ENCODE assay signal across 8 cellular contexts in the genomic region with DNA sequence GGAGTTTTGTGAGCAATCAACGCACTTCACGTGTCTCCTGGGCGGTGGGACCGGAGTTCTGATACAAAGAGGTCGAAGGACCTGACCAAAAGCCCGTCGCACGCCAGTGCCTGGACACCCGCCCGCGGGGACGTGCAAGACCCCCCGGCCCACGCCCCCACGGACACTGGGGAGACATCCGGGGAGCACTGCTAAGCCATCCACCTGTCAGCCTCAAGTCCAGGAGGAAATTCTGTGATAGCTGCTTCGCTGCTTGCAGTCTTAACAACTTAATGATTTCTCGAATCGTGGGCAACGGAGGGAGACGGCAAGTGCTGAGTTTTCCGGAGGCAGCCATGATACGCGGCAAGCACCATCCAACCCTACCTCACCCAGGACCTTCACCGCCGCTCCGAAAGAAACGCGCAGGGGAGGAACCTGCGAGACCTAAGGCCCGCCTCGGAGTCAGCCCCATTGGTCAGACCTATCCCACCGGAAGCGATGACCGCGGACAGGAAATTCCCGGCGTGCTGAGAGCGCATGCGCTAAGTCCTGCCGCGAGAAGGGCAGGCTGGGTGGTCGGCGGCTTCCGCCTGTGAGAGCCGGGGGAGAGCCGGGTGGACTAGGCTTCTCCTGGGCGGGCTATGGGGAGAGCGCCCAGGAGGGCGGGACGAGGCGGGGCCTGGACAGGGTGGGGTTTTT. TPM values are rescaled to one million over a fixed set of nuclear protein-coding genes. Genes with fewer than 3 reads are reported as not detected.
DNase-seq lines count a peak whose midpoint lies in the region; ATAC-seq and TF ChIP-seq lines count a peak whose summit lies in the region.

A gene (minus strand): TSS at position 393 of the 681 bp plus-strand sequence. CDS start 56 bp downstream, at position 337.

- intact Hi-C loops in left lung (cut with DNase I), result no loop called here

- H3K9me3 ChIP-seq in BLaER1 treated with 17β-estradiol and CSF1 and Interleukin-3, amounts not matched to agents 10 nM and 100 nM (replicated peaks in 1 of 11), result peaks cover 0 to 7% (median 0%) of the 10 kb centered on the region in 11 experiments; a peak in 5 of 22 replicates
- no peaks in the 10 kb centered on the region for H3K9me3 ChIP-seq in left lung

- H3K27ac ChIP-seq in BLaER1 treated with 17β-estradiol and CSF1 and Interleukin-3, amounts not matched to agents 10 nM and 100 nM, result peak within 1 kb of the TSS; percentile 77 to 90 (median 83)
- peak within 1 kb of the TSS; percentile 93 to 97 for H3K27ac ChIP-seq in left lung

- peaks cover 4 to 34% (median 20%) of the 10 kb centered on the region in 11 experiments; a peak in 18 of 22 replicates for H3K36me3 ChIP-seq in BLaER1 treated with 17β-estradiol and CSF1 and Interleukin-3, amounts not matched to agents 10 nM and 100 nM
- H3K36me3 ChIP-seq in left lung, result peaks cover 0 to 2% of the 10 kb centered on the region in 2 donors

- TF ChIP-seq CTCF in left lung (IDR thresholded peaks at IDR 0.05), result peak in 1 of 2 donors; percentile 12

- peak within 1 kb of the TSS; percentile 82 to 91 (median 88) for H3K9ac ChIP-seq in BLaER1 treated with 17β-estradiol and CSF1 and Interleukin-3, amounts not matched to agents 10 nM and 100 nM

- peak within 1 kb of the TSS; percentile 74 to 90 (median 82) for H3K4me2 ChIP-seq in BLaER1 treated with 17β-estradiol and CSF1 and Interleukin-3, amounts not matched to agents 10 nM and 100 nM

- no peaks in the 10 kb centered on the region for H3K27me3 ChIP-seq in BLaER1 treated with 17β-estradiol and CSF1 and Interleukin-3, amounts not matched to agents 10 nM and 100 nM
- H3K27me3 ChIP-seq in left lung, result no peaks in the 10 kb centered on the region

- DNase-seq in NCI-H748 treated with DMSO at 0.1 percent for 48 hours (lab: John Stamatoyannopoulos, UW) (peak; percentile 95), dermis blood vessel endothelial cell (peak; percentile 99), left lung (peak; percentile 98 to 99)
- DNase-seq in activated CD4-positive, alpha-beta T cell treated with anti-CD3 and anti-CD28 coated beads, Interleukin-2, amount 50 U/mL, for 4 hours, result peak; percentile 96 to 97
- peak; percentile 95 to 98 for DNase-seq in stimulated activated CD4-positive, alpha-beta T cell treated with anti-CD3 and anti-CD28 coated beads, Interleukin-2, amount 100 ng/mL, for 48 hours

- peak within 1 kb of the TSS; percentile 85 to 99 (median 90) for H3K4me3 ChIP-seq in BLaER1 treated with 17β-estradiol and CSF1 and Interleukin-3, amounts not matched to agents 10 nM and 100 nM
- peak within 1 kb of the TSS; percentile 78 to 89 for H3K4me3 ChIP-seq in left lung

- ATAC-seq in GM19328 (IDR thresholded peaks at IDR 0.05; ENCODE audit: unreplicated experiment), result peak; percentile 96
- ATAC-seq in HG03520 (IDR thresholded peaks at IDR 0.05; ENCODE audit: unreplicated experiment), result peak; percentile 96
- peak; percentile 98 for ATAC-seq in left lung

- H3K4me1 ChIP-seq in BLaER1 treated with 17β-estradiol and CSF1 and Interleukin-3, amounts not matched to agents 10 nM and 100 nM, result peaks cover 14 to 42% (median 17%) of the 10 kb centered on the region in 10 experiments
- peaks cover 0 to 37% of the 10 kb centered on the region in 2 donors for H3K4me1 ChIP-seq in left lung

- no peaks in the 10 kb centered on the region for H4K20me1 ChIP-seq in BLaER1 treated with 17β-estradiol and CSF1 and Interleukin-3, amounts not matched to agents 10 nM and 100 nM

RNA-seq across cellular contexts. Expression of the gene that starts here (rescaled TPM):
- total RNA-seq in dermis blood vessel endothelial cell (11.9 and 15.6 TPM in 2 replicates), left lung (10 to 100 TPM; 20.6 to 21.0 TPM)

Comparison
In these comparisons a context has a peak if more than half of its experiments do, and no peak if none do; other contexts are left out.
1. Peak in every context shown above with its lines: DNase-seq, ATAC-seq, H3K4me3 ChIP-seq and H3K27ac ChIP-seq.